In the genomic region with DNA sequence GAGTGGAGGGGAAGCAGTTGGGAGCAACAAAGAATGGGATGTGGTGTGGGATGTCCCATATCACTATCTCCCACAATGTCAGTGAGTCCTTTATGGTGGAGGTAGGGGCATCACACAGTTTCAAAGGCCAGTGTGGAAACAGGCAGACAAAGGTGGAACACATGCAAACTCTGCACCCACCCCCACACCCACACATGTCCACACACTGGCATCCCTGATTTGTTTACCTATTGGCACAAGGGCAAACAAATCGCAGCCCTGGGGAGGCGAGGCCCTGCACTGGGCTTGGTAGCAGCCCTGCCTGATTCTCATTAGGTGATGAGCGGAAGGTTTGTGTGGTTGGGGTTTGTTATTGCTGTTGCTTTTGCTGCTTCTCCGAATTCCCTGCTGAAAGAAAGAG, we compare ENCODE assay signal across 38 cellular contexts.
"Had no signal": no experiment of that assay in that cellular context is flagged by ENCODE, and none has a peak within 500 bp of the region (broad histone marks: within the 10 kb centered on the region; RNA-seq: fewer than 3 reads in every experiment).

No MANE protein-coding gene starts in this region.

- H3K27ac Mint-ChIP-seq: activated CD4-positive, alpha-beta memory T cell treated with anti-CD3 and anti-CD28 coated beads for 36 hours; activated CD4-positive, alpha-beta T cell treated with anti-CD3 and anti-CD28 coated beads for 36 hours; activated CD4-positive, alpha-beta T cell treated with anti-CD3 and anti-CD28 coated beads, Interleukin-2, amount 10 ng/mL, durations not matched to agents 24 days and 14 days; activated CD8-positive, alpha-beta memory T cell treated with anti-CD3 and anti-CD28 coated beads, Interleukin-2, amount 10 ng/mL, durations not matched to agents 7 days and 5 days; activated CD8-positive, alpha-beta T cell treated with anti-CD3 and anti-CD28 coated beads, Interleukin-2, amount 10 ng/mL, durations not matched to agents 7 days and 5 days; activated naive CD4-positive, alpha-beta T cell treated with anti-CD3 and anti-CD28 coated beads for 36 hours; activated naive CD4-positive, alpha-beta T cell treated with anti-CD3 and anti-CD28 coated beads, Interleukin-2, amount 50 U/mL, for 24 hours; activated naive CD8-positive, alpha-beta T cell treated with anti-CD3 and anti-CD28 coated beads for 36 hours; activated naive CD8-positive, alpha-beta T cell treated with anti-CD3 and anti-CD28 coated beads, Interleukin-2, amount 50 U/mL, for 24 hours; activated T-helper 1 cell treated with anti-CD3 and anti-CD28 coated beads, Interleukin-12 subunit alpha, Interleukin-12 subunit beta, Interleukin-2, Interleukin-4 antibody, amounts not matched to agents 30 ng/mL and 10 ng/mL and 1 ng/mL, durations not matched to agents 14 hours and 24 hours and 36 hours; activated T-helper 2 cell treated with anti-CD3 and anti-CD28 coated beads, Interferon-gamma antibody, Interleukin-2, Interleukin-4, amounts not matched to agents 10 μg/mL and 5 μg/mL and 100 μg/mL, durations not matched to agents 14 hours and 24 hours and 36 hours; effector memory CD8-positive, alpha-beta T cell; T-helper 17 cell; T-helper 2 cell treated with Interferon-gamma antibody and Interleukin-4, amounts not matched to agents 5 μg/mL and 100 μg/mL, for 36 hours had no signal

- ATAC-seq: activated CD4-positive, alpha-beta T cell treated with anti-CD3 and anti-CD28 coated beads for 36 hours; activated CD8-positive, alpha-beta memory T cell treated with anti-CD3 and anti-CD28 coated beads, Interleukin-2, amount 10 ng/mL, durations not matched to agents 7 days and 5 days; activated CD8-positive, alpha-beta T cell treated with anti-CD3 and anti-CD28 coated beads, Interleukin-2, amount 10 ng/mL, durations not matched to agents 7 days and 5 days; activated naive CD8-positive, alpha-beta T cell treated with anti-CD3 and anti-CD28 coated beads, Interleukin-2, amount 50 U/mL, for 24 hours; effector memory CD8-positive, alpha-beta T cell; foreskin keratinocyte; gastrocnemius medialis; heart left ventricle; T-helper 17 cell had no signal

- H3K9me3 Mint-ChIP-seq: activated CD4-positive, alpha-beta memory T cell treated with anti-CD3 and anti-CD28 coated beads for 36 hours; activated CD4-positive, alpha-beta T cell treated with anti-CD3 and anti-CD28 coated beads, Interleukin-2, amount 10 ng/mL, durations not matched to agents 24 days and 14 days; activated naive CD4-positive, alpha-beta T cell treated with anti-CD3 and anti-CD28 coated beads for 36 hours; activated naive CD4-positive, alpha-beta T cell treated with anti-CD3 and anti-CD28 coated beads, Interleukin-2, amount 50 U/mL, for 24 hours; activated naive CD8-positive, alpha-beta T cell treated with anti-CD3 and anti-CD28 coated beads for 36 hours; activated naive CD8-positive, alpha-beta T cell treated with anti-CD3 and anti-CD28 coated beads, Interleukin-2, amount 50 U/mL, for 24 hours; activated T-helper 1 cell treated with anti-CD3 and anti-CD28 coated beads, Interleukin-12 subunit alpha, Interleukin-12 subunit beta, Interleukin-2, Interleukin-4 antibody, amounts not matched to agents 30 ng/mL and 10 ng/mL and 1 ng/mL, durations not matched to agents 14 hours and 24 hours and 36 hours; activated T-helper 2 cell treated with anti-CD3 and anti-CD28 coated beads, Interferon-gamma antibody, Interleukin-2, Interleukin-4, amounts not matched to agents 10 μg/mL and 5 μg/mL and 100 μg/mL, durations not matched to agents 14 hours and 24 hours and 36 hours; brain; central memory CD8-positive, alpha-beta T cell; effector memory CD8-positive, alpha-beta T cell; T-helper 2 cell treated with Interferon-gamma antibody and Interleukin-4, amounts not matched to agents 5 μg/mL and 100 μg/mL, for 36 hours had no signal

- H3K36me3 Mint-ChIP-seq: activated CD4-positive, alpha-beta memory T cell treated with anti-CD3 and anti-CD28 coated beads for 36 hours; activated CD8-positive, alpha-beta memory T cell treated with anti-CD3 and anti-CD28 coated beads, Interleukin-2, amount 10 ng/mL, durations not matched to agents 7 days and 5 days; activated naive CD4-positive, alpha-beta T cell treated with anti-CD3 and anti-CD28 coated beads, Interleukin-2, amount 50 U/mL, for 24 hours; activated naive CD8-positive, alpha-beta T cell treated with anti-CD3 and anti-CD28 coated beads for 36 hours; brain had no signal

- DNase-seq: activated CD4-positive, alpha-beta memory T cell treated with anti-CD3 and anti-CD28 coated beads for 36 hours; activated CD4-positive, alpha-beta T cell treated with anti-CD3 and anti-CD28 coated beads for 36 hours; activated CD4-positive, alpha-beta T cell treated with anti-CD3 and anti-CD28 coated beads, Interleukin-2, amount 10 ng/mL, durations not matched to agents 24 days and 14 days; activated CD4-positive, CD25-positive, alpha-beta regulatory T cell; activated CD4-positive, CD25-positive, alpha-beta regulatory T cell treated with anti-CD3 and anti-CD28 coated beads, Interleukin-2, amount 50 U/mL, for 72 hours; activated CD8-positive, alpha-beta memory T cell treated with anti-CD3 and anti-CD28 coated beads, Interleukin-2, amount 10 ng/mL, durations not matched to agents 7 days and 5 days; activated CD8-positive, alpha-beta memory T cell treated with anti-CD3 and anti-CD28 coated beads, Interleukin-2, amount 50 U/mL, for 4 hours; activated CD8-positive, alpha-beta T cell treated with anti-CD3 and anti-CD28 coated beads, Interleukin-2, amount 10 ng/mL, durations not matched to agents 7 days and 5 days; activated effector memory CD4-positive, alpha-beta T cell treated with anti-CD3 and anti-CD28 coated beads, Interleukin-2, amount 50 U/mL, for 16 hours; activated naive CD4-positive, alpha-beta T cell treated with anti-CD3 and anti-CD28 coated beads for 36 hours; activated naive CD8-positive, alpha-beta T cell treated with anti-CD3 and anti-CD28 coated beads for 36 hours; activated naive CD8-positive, alpha-beta T cell treated with anti-CD3 and anti-CD28 coated beads, Interleukin-2, amount 50 U/mL, for 24 hours; activated T-cell treated with anti-CD3 and anti-CD28 coated beads, Interleukin-2, amount 50 U/mL, for 1 hour; activated T-cell treated with anti-CD3 and anti-CD28 coated beads, Interleukin-2, amount 50 U/mL, for 48 hours; adrenal gland; amygdala; cortex of kidney; dermis blood vessel endothelial cell; effector CD4-positive, alpha-beta T cell; effector memory CD8-positive, alpha-beta T cell; erythroblast; foreskin keratinocyte; gastrocnemius medialis; glutamatergic neuron; heart left ventricle; T-helper 1 cell; T-helper 17 cell; T1000 had no signal

- H3K36me3 ChIP-seq: adrenal gland, ascending aorta, breast epithelium, esophagus muscularis mucosa, gastrocnemius medialis, heart left ventricle had no signal

- H3K4me3 Mint-ChIP-seq: activated CD4-positive, alpha-beta memory T cell treated with anti-CD3 and anti-CD28 coated beads for 36 hours; activated CD4-positive, alpha-beta T cell treated with anti-CD3 and anti-CD28 coated beads for 36 hours; activated CD4-positive, alpha-beta T cell treated with anti-CD3 and anti-CD28 coated beads, Interleukin-2, amount 10 ng/mL, durations not matched to agents 24 days and 14 days; activated CD8-positive, alpha-beta memory T cell treated with anti-CD3 and anti-CD28 coated beads, Interleukin-2, amount 10 ng/mL, durations not matched to agents 7 days and 5 days; activated CD8-positive, alpha-beta T cell treated with anti-CD3 and anti-CD28 coated beads, Interleukin-2, amount 10 ng/mL, durations not matched to agents 7 days and 5 days; activated naive CD4-positive, alpha-beta T cell treated with anti-CD3 and anti-CD28 coated beads for 36 hours; activated naive CD4-positive, alpha-beta T cell treated with anti-CD3 and anti-CD28 coated beads, Interleukin-2, amount 50 U/mL, for 24 hours; activated naive CD8-positive, alpha-beta T cell treated with anti-CD3 and anti-CD28 coated beads for 36 hours; activated naive CD8-positive, alpha-beta T cell treated with anti-CD3 and anti-CD28 coated beads, Interleukin-2, amount 50 U/mL, for 24 hours; activated T-helper 1 cell treated with anti-CD3 and anti-CD28 coated beads, Interleukin-12 subunit alpha, Interleukin-12 subunit beta, Interleukin-2, Interleukin-4 antibody, amounts not matched to agents 30 ng/mL and 10 ng/mL and 1 ng/mL, durations not matched to agents 14 hours and 24 hours and 36 hours; brain; central memory CD8-positive, alpha-beta T cell; effector memory CD8-positive, alpha-beta T cell; T-helper 17 cell; T-helper 2 cell treated with Interferon-gamma antibody and Interleukin-4, amounts not matched to agents 5 μg/mL and 100 μg/mL, for 36 hours had no signal

- FAIRE-seq: colon had no signal

- H3K9me3 ChIP-seq: adrenal gland, ascending aorta, breast epithelium, esophagus muscularis mucosa, gastrocnemius medialis, heart left ventricle had no signal

- H3K27me3 ChIP-seq: adrenal gland, ascending aorta, breast epithelium, foreskin keratinocyte, heart left ventricle had no signal

- H3K27ac ChIP-seq: adrenal gland, ascending aorta, breast epithelium, esophagus muscularis mucosa, foreskin keratinocyte, gastrocnemius medialis, heart left ventricle had no signal

- H3K4me1 ChIP-seq: adrenal gland, ascending aorta, breast epithelium, esophagus muscularis mucosa, foreskin keratinocyte, gastrocnemius medialis, heart left ventricle had no signal

- H3K27me3 Mint-ChIP-seq: activated CD4-positive, alpha-beta T cell treated with anti-CD3 and anti-CD28 coated beads, Interleukin-2, amount 10 ng/mL, durations not matched to agents 24 days and 14 days had no signal

- H3K4me3 ChIP-seq: adrenal gland, ascending aorta, breast epithelium, esophagus muscularis mucosa, gastrocnemius medialis, heart left ventricle had no signal

- H3K4me1 Mint-ChIP-seq: activated CD4-positive, alpha-beta T cell treated with anti-CD3 and anti-CD28 coated beads for 36 hours; activated CD4-positive, alpha-beta T cell treated with anti-CD3 and anti-CD28 coated beads, Interleukin-2, amount 10 ng/mL, durations not matched to agents 24 days and 14 days; activated CD8-positive, alpha-beta memory T cell treated with anti-CD3 and anti-CD28 coated beads, Interleukin-2, amount 10 ng/mL, durations not matched to agents 7 days and 5 days; activated naive CD4-positive, alpha-beta T cell treated with anti-CD3 and anti-CD28 coated beads, Interleukin-2, amount 50 U/mL, for 24 hours; activated naive CD8-positive, alpha-beta T cell treated with anti-CD3 and anti-CD28 coated beads for 36 hours; activated naive CD8-positive, alpha-beta T cell treated with anti-CD3 and anti-CD28 coated beads, Interleukin-2, amount 50 U/mL, for 24 hours; central memory CD8-positive, alpha-beta T cell had no signal
